1 cellular context compared by ENCODE assay signal in the genomic region with DNA sequence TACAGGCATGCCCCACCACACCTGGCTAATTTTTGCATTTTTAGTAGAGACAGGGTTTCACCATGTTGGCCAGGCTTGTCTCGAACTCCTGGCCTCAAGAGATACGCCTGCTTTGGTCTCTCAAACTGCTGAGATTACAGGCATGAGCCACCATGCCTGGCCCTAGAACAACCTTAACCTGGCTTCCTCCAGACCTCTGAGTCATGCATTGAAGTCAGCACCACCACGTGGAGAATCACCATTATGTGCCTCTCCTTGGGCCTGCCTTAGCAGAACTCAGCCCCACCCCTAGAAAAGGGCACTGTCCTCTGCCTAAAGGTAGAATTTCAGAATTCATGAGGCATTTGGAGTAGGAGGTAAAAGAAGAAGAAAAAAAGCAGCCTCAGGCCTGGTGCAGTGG.
A peak's percentile ranks its signal among the peaks of the same experiment; 100 is the strongest.
TF ChIP-seq lines count a peak whose summit lies in the region.

No MANE protein-coding gene starts in this region.

TF ChIP-seq in K562, 482 proteins besides CTCF, POLR2A, EP300 and RAD21 (continued from another document and continues in another):
- no peak for TF ChIP-seq DLX4 (CRISPR knock-in tag; IDR thresholded peaks at IDR 0.05)
- peak; percentile 21; the same call in 1 of the 2 replicates for TF ChIP-seq TCF3 (CRISPR knock-in tag; IDR thresholded peaks at IDR 0.05)
- TF ChIP-seq RBM39 (optimal IDR thresholded peaks at IDR 0.05; ENCODE audit: low read depth, low read length): no peak
- no peak for TF ChIP-seq NONO (IDR thresholded peaks at IDR 0.05; ENCODE audit: low read depth in 2 of 2, low read length in 1 of 2)
- no peak for TF ChIP-seq BMI1 (IDR thresholded peaks at IDR 0.05; ENCODE audit: low read length)
- TF ChIP-seq E2F3 (CRISPR knock-in tag; IDR thresholded peaks at IDR 0.05): no peak
- TF ChIP-seq ZNF274 (IDR thresholded peaks at IDR 0.05; ENCODE audit: borderline replicate concordance, low read depth, low read length): no peak
- TF ChIP-seq, protein P1, sequence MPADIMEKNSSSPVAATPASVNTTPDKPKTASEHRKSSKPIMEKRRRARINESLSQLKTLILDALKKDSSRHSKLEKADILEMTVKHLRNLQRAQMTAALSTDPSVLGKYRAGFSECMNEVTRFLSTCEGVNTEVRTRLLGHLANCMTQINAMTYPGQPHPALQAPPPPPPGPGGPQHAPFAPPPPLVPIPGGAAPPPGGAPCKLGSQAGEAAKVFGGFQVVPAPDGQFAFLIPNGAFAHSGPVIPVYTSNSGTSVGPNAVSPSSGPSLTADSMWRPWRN (IDR thresholded peaks at IDR 0.05; ENCODE audit: low read depth): no peak
- TF ChIP-seq CAMTA2 (CRISPR knock-in tag; conservative IDR thresholded peaks at IDR 0.05): no peak
- TF ChIP-seq HNRNPK (IDR thresholded peaks at IDR 0.05; ENCODE audit: low read depth, low read length, poor library complexity, severe bottlenecking): no peak
- no peak for TF ChIP-seq ZNF316 (IDR thresholded peaks at IDR 0.05)
- peak; percentile 54 for TF ChIP-seq ZNF592 (IDR thresholded peaks at IDR 0.05)
- TF ChIP-seq RFX5 (IDR thresholded peaks at IDR 0.05; ENCODE audit: low read depth, low read length): no peak
- no peak for TF ChIP-seq SAFB (IDR thresholded peaks at IDR 0.05; ENCODE audit: borderline replicate concordance, low read depth, low read length)
- TF ChIP-seq NCOA6 (IDR thresholded peaks at IDR 0.05): no peak
- TF ChIP-seq, protein P2, sequence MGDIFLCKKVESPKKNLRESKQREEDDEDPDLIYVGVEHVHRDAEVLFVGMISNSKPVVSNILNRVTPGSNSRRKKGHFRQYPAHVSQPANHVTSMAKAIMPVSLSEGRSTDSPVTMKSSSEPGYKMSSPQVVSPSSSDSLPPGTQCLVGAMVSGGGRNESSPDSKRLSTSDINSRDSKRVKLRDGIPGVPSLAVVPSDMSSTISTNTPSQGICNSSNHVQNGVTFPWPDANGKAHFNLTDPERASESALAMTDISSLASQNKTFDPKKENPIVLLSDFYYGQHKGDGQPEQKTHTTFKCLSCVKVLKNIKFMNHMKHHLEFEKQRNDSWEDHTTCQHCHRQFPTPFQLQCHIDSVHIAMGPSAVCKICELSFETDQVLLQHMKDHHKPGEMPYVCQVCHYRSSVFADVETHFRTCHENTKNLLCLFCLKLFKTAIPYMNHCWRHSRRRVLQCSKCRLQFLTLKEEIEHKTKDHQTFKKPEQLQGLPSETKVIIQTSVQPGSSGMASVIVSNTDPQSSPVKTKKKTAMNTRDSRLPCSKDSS (IDR thresholded peaks at IDR 0.05; ENCODE audit: low read depth, partially characterized antibody): no peak
- peak; percentile 74 for TF ChIP-seq USF1 (CRISPR knock-in tag; IDR thresholded peaks at IDR 0.05)
- no peak for TF ChIP-seq ZFPM2 (CRISPR knock-in tag; IDR thresholded peaks at IDR 0.05)
- TF ChIP-seq MNT (conservative IDR thresholded peaks at IDR 0.05): peak; percentile 75 to 77
- no peak for TF ChIP-seq MIER1 (IDR thresholded peaks at IDR 0.05; ENCODE audit: low read depth)
- TF ChIP-seq, protein P3, sequence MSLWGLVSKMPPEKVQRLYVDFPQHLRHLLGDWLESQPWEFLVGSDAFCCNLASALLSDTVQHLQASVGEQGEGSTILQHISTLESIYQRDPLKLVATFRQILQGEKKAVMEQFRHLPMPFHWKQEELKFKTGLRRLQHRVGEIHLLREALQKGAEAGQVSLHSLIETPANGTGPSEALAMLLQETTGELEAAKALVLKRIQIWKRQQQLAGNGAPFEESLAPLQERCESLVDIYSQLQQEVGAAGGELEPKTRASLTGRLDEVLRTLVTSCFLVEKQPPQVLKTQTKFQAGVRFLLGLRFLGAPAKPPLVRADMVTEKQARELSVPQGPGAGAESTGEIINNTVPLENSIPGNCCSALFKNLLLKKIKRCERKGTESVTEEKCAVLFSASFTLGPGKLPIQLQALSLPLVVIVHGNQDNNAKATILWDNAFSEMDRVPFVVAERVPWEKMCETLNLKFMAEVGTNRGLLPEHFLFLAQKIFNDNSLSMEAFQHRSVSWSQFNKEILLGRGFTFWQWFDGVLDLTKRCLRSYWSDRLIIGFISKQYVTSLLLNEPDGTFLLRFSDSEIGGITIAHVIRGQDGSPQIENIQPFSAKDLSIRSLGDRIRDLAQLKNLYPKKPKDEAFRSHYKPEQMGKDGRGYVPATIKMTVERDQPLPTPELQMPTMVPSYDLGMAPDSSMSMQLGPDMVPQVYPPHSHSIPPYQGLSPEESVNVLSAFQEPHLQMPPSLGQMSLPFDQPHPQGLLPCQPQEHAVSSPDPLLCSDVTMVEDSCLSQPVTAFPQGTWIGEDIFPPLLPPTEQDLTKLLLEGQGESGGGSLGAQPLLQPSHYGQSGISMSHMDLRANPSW (CRISPR knock-in tag; IDR thresholded peaks at IDR 0.05): no peak
- no peak for TF ChIP-seq HDAC2 (IDR thresholded peaks at IDR 0.05)
- TF ChIP-seq, protein P4, sequence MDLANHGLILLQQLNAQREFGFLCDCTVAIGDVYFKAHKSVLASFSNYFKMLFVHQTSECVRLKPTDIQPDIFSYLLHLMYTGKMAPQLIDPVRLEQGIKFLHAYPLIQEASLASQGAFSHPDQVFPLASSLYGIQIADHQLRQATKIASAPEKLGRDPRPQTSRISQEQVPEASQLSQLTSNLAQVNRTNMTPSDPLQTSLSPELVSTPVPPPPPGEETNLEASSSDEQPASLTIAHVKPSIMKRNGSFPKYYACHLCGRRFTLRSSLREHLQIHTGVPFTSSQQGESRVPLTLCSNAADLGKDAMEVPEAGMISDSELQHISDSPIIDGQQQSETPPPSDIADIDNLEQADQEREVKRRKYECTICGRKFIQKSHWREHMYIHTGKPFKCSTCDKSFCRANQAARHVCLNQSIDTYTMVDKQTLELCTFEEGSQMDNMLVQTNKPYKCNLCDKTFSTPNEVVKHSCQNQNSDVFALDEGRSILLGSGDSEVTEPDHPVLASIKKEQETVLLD (IDR thresholded peaks at IDR 0.05): no peak
- TF ChIP-seq ETV6 (IDR thresholded peaks at IDR 0.05; ENCODE audit: borderline replicate concordance in 1 of 2, low read depth in 2 of 2, low read length in 1 of 2): no peak
- TF ChIP-seq ETV6 (CRISPR knock-in tag; IDR thresholded peaks at IDR 0.05; ENCODE audit: borderline replicate concordance): no peak
- TF ChIP-seq MTA1 (IDR thresholded peaks at IDR 0.05; ENCODE audit: borderline replicate concordance): no peak
- no peak for TF ChIP-seq ZNF354B (CRISPR knock-in tag; IDR thresholded peaks at IDR 0.05)
- TF ChIP-seq ZKSCAN1 (IDR thresholded peaks at IDR 0.05; ENCODE audit: low read depth, low read length): no peak
- peak; percentile 66 for TF ChIP-seq L3MBTL2 (IDR thresholded peaks at IDR 0.05)
- no peak for TF ChIP-seq ZNF584 (CRISPR knock-in tag; IDR thresholded peaks at IDR 0.05; ENCODE audit: low read depth)
- TF ChIP-seq GABPA (tag; conservative IDR thresholded peaks at IDR 0.05; ENCODE audit: low read depth): no peak
- TF ChIP-seq, protein P5, sequence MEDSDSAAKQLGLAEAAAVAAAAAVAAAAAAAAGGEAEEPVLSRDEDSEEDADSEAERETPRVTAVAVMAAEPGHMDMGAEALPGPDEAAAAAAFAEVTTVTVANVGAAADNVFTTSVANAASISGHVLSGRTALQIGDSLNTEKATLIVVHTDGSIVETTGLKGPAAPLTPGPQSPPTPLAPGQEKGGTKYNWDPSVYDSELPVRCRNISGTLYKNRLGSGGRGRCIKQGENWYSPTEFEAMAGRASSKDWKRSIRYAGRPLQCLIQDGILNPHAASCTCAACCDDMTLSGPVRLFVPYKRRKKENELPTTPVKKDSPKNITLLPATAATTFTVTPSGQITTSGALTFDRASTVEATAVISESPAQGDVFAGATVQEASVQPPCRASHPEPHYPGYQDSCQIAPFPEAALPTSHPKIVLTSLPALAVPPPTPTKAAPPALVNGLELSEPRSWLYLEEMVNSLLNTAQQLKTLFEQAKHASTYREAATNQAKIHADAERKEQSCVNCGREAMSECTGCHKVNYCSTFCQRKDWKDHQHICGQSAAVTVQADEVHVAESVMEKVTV (CRISPR knock-in tag; IDR thresholded peaks at IDR 0.05): no peak
- TF ChIP-seq ZNF408 (CRISPR knock-in tag; IDR thresholded peaks at IDR 0.05; ENCODE audit: low read depth): no peak
- no peak for TF ChIP-seq CHD2 (IDR thresholded peaks at IDR 0.05; ENCODE audit: low read depth, low read length)
- no peak for TF ChIP-seq HOXB6 (CRISPR knock-in tag; IDR thresholded peaks at IDR 0.05; ENCODE audit: borderline replicate concordance)
- no peak for TF ChIP-seq POLR2H (tag; IDR thresholded peaks at IDR 0.05; ENCODE audit: low read depth)
- no peak for TF ChIP-seq ASH1L (IDR thresholded peaks at IDR 0.05; ENCODE audit: borderline replicate concordance, low read depth, partially characterized antibody)
- no peak for TF ChIP-seq ZNF699 (CRISPR knock-in tag; IDR thresholded peaks at IDR 0.05; ENCODE audit: insufficient replicate concordance)
- TF ChIP-seq CGGBP1 (CRISPR knock-in tag; IDR thresholded peaks at IDR 0.05): no peak
- no peak for TF ChIP-seq ILF3 (IDR thresholded peaks at IDR 0.05; ENCODE audit: borderline replicate concordance)
- TF ChIP-seq PTTG1 (tag; IDR thresholded peaks at IDR 0.05; ENCODE audit: low read depth): no peak
- TF ChIP-seq ZNF589 (CRISPR knock-in tag; IDR thresholded peaks at IDR 0.05; ENCODE audit: low read depth): no peak
- TF ChIP-seq HSF4 (CRISPR knock-in tag; IDR thresholded peaks at IDR 0.05; ENCODE audit: borderline replicate concordance): no peak
- TF ChIP-seq ZNF561 (CRISPR knock-in tag; conservative IDR thresholded peaks at IDR 0.05): no peak
- TF ChIP-seq LCOR (CRISPR knock-in tag; IDR thresholded peaks at IDR 0.05): no peak
- no peak for TF ChIP-seq GATA2 (CRISPR knock-in tag; IDR thresholded peaks at IDR 0.05)
- no peak for TF ChIP-seq SRF (CRISPR knock-in tag; IDR thresholded peaks at IDR 0.05)
- TF ChIP-seq, protein P6, sequence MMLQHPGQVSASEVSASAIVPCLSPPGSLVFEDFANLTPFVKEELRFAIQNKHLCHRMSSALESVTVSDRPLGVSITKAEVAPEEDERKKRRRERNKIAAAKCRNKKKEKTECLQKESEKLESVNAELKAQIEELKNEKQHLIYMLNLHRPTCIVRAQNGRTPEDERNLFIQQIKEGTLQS (IDR thresholded peaks at IDR 0.05): peak; percentile 79
- TF ChIP-seq, protein P6 (CRISPR knock-in tag; conservative IDR thresholded peaks at IDR 0.05): no peak
- TF ChIP-seq GATAD2A (IDR thresholded peaks at IDR 0.05): no peak
- TF ChIP-seq PHF8 (IDR thresholded peaks at IDR 0.05; ENCODE audit: borderline replicate concordance, low read length): no peak
